In the genomic region with DNA sequence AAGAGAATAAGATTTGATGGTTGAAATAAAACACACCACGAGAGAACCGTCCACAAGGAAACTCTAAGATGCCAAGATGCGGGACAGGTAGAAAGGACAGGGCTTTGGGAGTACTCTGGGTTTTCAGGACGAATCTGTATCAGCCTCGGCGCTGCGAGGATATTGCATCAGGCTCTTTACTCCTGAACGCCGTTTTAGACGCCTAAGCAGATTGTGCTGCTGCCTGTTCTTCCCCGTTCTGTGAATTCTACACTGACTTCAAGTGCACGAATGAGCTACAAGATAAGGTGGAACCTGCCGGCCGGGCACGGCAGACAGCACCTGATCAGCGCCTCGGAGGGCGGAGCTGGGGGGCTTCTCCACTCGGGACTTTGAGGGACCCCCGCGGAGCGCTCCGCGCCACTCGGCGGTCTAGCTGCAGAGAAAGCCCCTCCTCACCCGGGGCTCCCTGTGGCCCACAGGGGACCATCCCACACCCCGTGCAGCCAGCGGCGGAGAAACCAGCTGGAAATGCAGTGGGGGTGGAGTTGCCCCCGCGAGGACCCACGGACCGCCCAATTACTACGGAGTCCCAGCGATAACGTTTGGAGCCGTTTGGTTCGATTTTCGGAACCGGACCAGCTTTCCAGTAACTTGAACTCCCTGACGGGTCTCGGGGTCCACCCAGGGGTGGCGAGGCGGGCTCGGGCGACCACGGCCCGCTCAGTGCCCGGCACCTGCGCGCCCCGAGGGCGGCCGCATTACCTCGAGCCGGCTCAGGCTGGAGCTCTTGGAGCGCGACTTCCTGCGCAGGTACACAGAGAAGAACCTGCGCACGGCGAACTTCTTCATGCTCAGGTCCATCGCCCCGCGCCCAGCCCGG, we compare ENCODE assay signal across 8 cellular contexts. TPM values are rescaled to one million over a fixed set of nuclear protein-coding genes. Genes with fewer than 3 reads are reported as not detected.
A peak's percentile ranks its signal among the peaks of the same experiment; 100 is the strongest.
DNase-seq lines count a peak whose midpoint lies in the region; ATAC-seq, FAIRE-seq and TF ChIP-seq lines count a peak whose summit lies in the region.

No MANE protein-coding gene starts in this region.

- H3K4me3 ChIP-seq in PC-9 = peak overlapping the region; percentile 91
- peak overlapping the region; percentile 88 for H3K4me3 ChIP-seq in astrocyte (ENCODE audit: insufficient read depth, low read depth, low read length)
- peak overlapping the region; percentile 83 for H3K4me3 ChIP-seq in iPS-11a (ENCODE audit: low read depth, low read length)
- H3K4me3 ChIP-seq in skeletal muscle cell (ENCODE audit: low read depth, low read length) = peak overlapping the region; percentile 93

- H4K20me1 ChIP-seq in PC-9 (ENCODE audit: insufficient read depth) = no peaks in the 10 kb centered on the region
- no peaks in the 10 kb centered on the region for H4K20me1 ChIP-seq in astrocyte (ENCODE audit: insufficient read depth, low read length)

- TF ChIP-seq CTCF in PC-9 (conservative IDR thresholded peaks at IDR 0.05) (no peak), astrocyte (IDR thresholded peaks at IDR 0.05; ENCODE audit: insufficient read depth, low read depth, low read length) (no peak)

- BruUV-seq in PC-9 (replicated peaks; lab: Mats Ljungman, UMichigan) = no TSS peak

- peaks cover 43% of the 10 kb centered on the region for H3K4me1 Mint-ChIP-seq in astrocyte (ENCODE audit: low read depth, unreplicated experiment)

- H3K36me3 ChIP-seq in PC-9 (ENCODE audit: low read depth) (no peaks in the 10 kb centered on the region), astrocyte (ENCODE audit: insufficient read depth, low read length) (no peaks in the 10 kb centered on the region)

- no peak for FAIRE-seq in GM12891 (lab: Jason Lieb, UNC)
- no peak for FAIRE-seq in astrocyte (lab: Jason Lieb, UNC)

- no peaks in the 10 kb centered on the region for H3K9me3 Mint-ChIP-seq in astrocyte (ENCODE audit: unreplicated experiment)

- H3F3A ChIP-seq in PC-9 (ENCODE audit: insufficient read depth, low read depth) = peaks cover 12% of the 10 kb centered on the region

- POLR2A ChIA-PET in PC-9 (lab: Charles Lee; ENCODE audit: unreplicated experiment) = interaction anchor here (0.6 to 0.8 kb wide), 3 partner anchors 25 to 69 kb away, joined by 3 to 4 read pairs (median 3); no protein-coding TSS in a partner anchor

- ATAC-seq in HG03064 (IDR thresholded peaks at IDR 0.05; ENCODE audit: low read depth, unreplicated experiment) = peak; percentile 3

- TF ChIP-seq POLR2A in GM12891 (IDR thresholded peaks at IDR 0.05; ENCODE audit: low read depth, low read length) = no peak

- no peaks in the 10 kb centered on the region for H3K9me3 ChIP-seq in PC-9 (ENCODE audit: insufficient read depth, low read depth)
- no peaks in the 10 kb centered on the region for H3K9me3 ChIP-seq in astrocyte (ENCODE audit: insufficient read depth, low read depth, low read length)

- H3K4me2 ChIP-seq in PC-9 (peak overlapping the region; percentile 80), astrocyte (ENCODE audit: low read length) (peak overlapping the region; percentile 96)

- H3K4me3 Mint-ChIP-seq in astrocyte (ENCODE audit: unreplicated experiment) = peak overlapping the region; percentile 91

- peak overlapping the region; percentile 89 for H2AFZ ChIP-seq in PC-9
- H2AFZ ChIP-seq in astrocyte (ENCODE audit: low read depth, low read length) = peak overlapping the region; percentile 34

- DNase-seq in GM12891 (ENCODE audit: insufficient read length, low spot score) = peak; percentile 28
- DNase-seq in PC-9 = peak; percentile 17 to 46
- DNase-seq in astrocyte (ENCODE audit: low read depth) = no peak
- DNase-seq in skeletal muscle cell (ENCODE audit: low read depth) = no peak
- DNase-seq in GM19240 (ENCODE audit: insufficient read length, low spot score) = no peak
- DNase-seq in NCI-H187 treated with DMSO at 0.1 percent for 48 hours (lab: John Stamatoyannopoulos, UW) = no peak

- H3K9ac ChIP-seq in astrocyte (ENCODE audit: low read length) = peak overlapping the region; percentile 93

- H3K27ac Mint-ChIP-seq in astrocyte (ENCODE audit: unreplicated experiment) = peak overlapping the region; percentile 96

- H3K27ac ChIP-seq in PC-9 (peak overlapping the region; percentile 30), astrocyte (ENCODE audit: low read depth, low read length) (peak overlapping the region; percentile 66)

- peaks cover 24% of the 10 kb centered on the region for H3K79me2 ChIP-seq in PC-9 (ENCODE audit: low read depth)
- H3K79me2 ChIP-seq in astrocyte (ENCODE audit: insufficient read depth, low read length) = peaks cover 48% of the 10 kb centered on the region

- H3K27me3 ChIP-seq in PC-9 (ENCODE audit: insufficient read depth, low read depth) (no peaks in the 10 kb centered on the region), astrocyte (ENCODE audit: insufficient read depth, low read length) (no peaks in the 10 kb centered on the region)

- H3K36me3 Mint-ChIP-seq in astrocyte (ENCODE audit: low read depth, unreplicated experiment) = no peaks in the 10 kb centered on the region

- CTCF ChIA-PET in PC-9 (lab: Charles Lee) = no interaction called here

- no peaks in the 10 kb centered on the region for H3K27me3 Mint-ChIP-seq in astrocyte (ENCODE audit: low read depth, unreplicated experiment)

- peaks cover 37% of the 10 kb centered on the region for H3K4me1 ChIP-seq in PC-9 (replicated peaks; ENCODE audit: insufficient read depth)
- H3K4me1 ChIP-seq in astrocyte (ENCODE audit: insufficient read depth, low read length) = peaks cover 50% of the 10 kb centered on the region

- intact Hi-C loops in PC-9 (cut with micrococcal nuclease; ENCODE audit: unreplicated experiment) = loop anchor here (1.0 to 10.0 kb wide), 8 partner anchors 52 to 368 kb away; a partner anchor contains a TSS

- H3K9me2 ChIP-seq in PC-9 (ENCODE audit: insufficient read depth) = no peaks in the 10 kb centered on the region

TF ChIP-seq in GM12891, 5 proteins besides CTCF, POLR2A, EP300 and RAD21:
- TF ChIP-seq TAF1 (IDR thresholded peaks at IDR 0.05; ENCODE audit: low read depth, low read length) = no peak
- no peak for TF ChIP-seq SPI1 (IDR thresholded peaks at IDR 0.05; ENCODE audit: low read depth, low read length)
- TF ChIP-seq PAX5 (IDR thresholded peaks at IDR 0.05; ENCODE audit: insufficient read depth, low read length, severe bottlenecking) = no peak
- no peak for TF ChIP-seq POU2F2 (IDR thresholded peaks at IDR 0.05; ENCODE audit: low read depth, low read length)
- no peak for TF ChIP-seq POLR2AphosphoS5 (IDR thresholded peaks at IDR 0.05; ENCODE audit: low read depth, low read length)

RNA-seq across cellular contexts. Expression of a gene that starts 0.6 kb away (rescaled TPM):
- polyA plus RNA-seq in GM12891 (2012; ENCODE audit: low read depth, missing spikeins) = 3.9 TPM
- total RNA-seq in PC-9 (2021) (18.5 and 20.6 TPM in 2 replicates), astrocyte (33.5 and 38.8 TPM in 2 replicates)

RNA-seq across cellular contexts. Expression of a gene that starts 39.9 kb away (rescaled TPM):
- 0.22 TPM for polyA plus RNA-seq in GM12891 (2012; ENCODE audit: low read depth, missing spikeins)
- total RNA-seq in PC-9 (2021) (0.52 and 0.73 TPM in 2 replicates), astrocyte (1.2 and 1.3 TPM in 2 replicates)

Comparison
In these comparisons a context has a peak if more than half of its experiments do, and no peak if none do; other contexts are left out.
1. DNase-seq: peak in GM12891 (single experiment) and PC-9 (2 of 2); none in astrocyte (single experiment), skeletal muscle cell (single experiment), GM19240 (single experiment) and NCI-H187 treated with DMSO at 0.1 percent for 48 hours (single experiment).
2. Peak in every context shown above with its lines, with median percentiles within 50 percentile points of each other: H3K4me3 ChIP-seq.